In the genomic region with DNA sequence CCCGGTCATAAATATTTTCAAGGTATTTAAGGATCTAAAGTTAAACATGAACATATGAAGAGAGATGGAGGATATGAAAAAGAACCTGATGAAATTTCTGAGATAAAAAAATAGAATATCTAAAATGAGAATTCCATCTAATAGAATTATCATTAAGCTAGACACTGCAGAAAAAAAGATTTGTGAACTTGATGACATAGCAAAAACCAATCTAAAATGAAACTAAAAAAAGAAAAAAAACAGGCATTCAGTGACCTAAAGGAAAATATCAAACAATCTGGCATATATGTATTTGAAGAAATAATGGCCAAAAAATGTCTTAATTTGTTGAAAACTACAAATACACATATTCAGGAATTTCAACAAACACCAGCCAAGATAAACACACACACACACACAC, we compare ENCODE assay signal across 22 cellular contexts.
"Had no signal": no experiment of that assay in that cellular context is flagged by ENCODE, and none has a peak within 500 bp of the region (broad histone marks: within the 10 kb centered on the region; RNA-seq: fewer than 3 reads in every experiment).

No MANE protein-coding gene starts in this region.

- H3K4me3 ChIP-seq: coronary artery, dorsolateral prefrontal cortex, esophagus muscularis mucosa, gastroesophageal sphincter, heart right ventricle, left lung, lower lobe of right lung, mucosa of descending colon had no signal

- H3K27me3 ChIP-seq: dorsolateral prefrontal cortex, esophagus muscularis mucosa, gastroesophageal sphincter, heart right ventricle, left lung had no signal

- H3K9me3 ChIP-seq: mucosa of descending colon had no signal

- H3K4me1 ChIP-seq: esophagus muscularis mucosa, foreskin keratinocyte, gastroesophageal sphincter, heart right ventricle, left lung, lower lobe of right lung had no signal

- H3K27ac ChIP-seq: coronary artery, dorsolateral prefrontal cortex, esophagus muscularis mucosa, foreskin keratinocyte, gastroesophageal sphincter, heart right ventricle, left lung, lower lobe of right lung had no signal

- ATAC-seq: foreskin keratinocyte, gastroesophageal sphincter, heart right ventricle, left cardiac atrium, left lung, left ventricle myocardium superior, lower lobe of right lung, mucosa of descending colon had no signal

- H3K36me3 ChIP-seq: esophagus muscularis mucosa, gastroesophageal sphincter, heart right ventricle, left lung, lower lobe of right lung had no signal

- DNase-seq: dermis blood vessel endothelial cell; dorsolateral prefrontal cortex; effector CD4-positive, alpha-beta T cell; effector memory CD4-positive, alpha-beta T cell; foreskin keratinocyte; heart right ventricle; hippocampal formation; left cardiac atrium; left lung; left ventricle myocardium superior; lower lobe of right lung; mesenchymal stem cell; mucosa of descending colon; naive B cell had no signal

- FAIRE-seq: colon, endothelial cell of umbilical vein, frontal cortex, islet of Langerhans, keratinocyte had no signal
